ENCODE assay signal across 19 cellular contexts in the genomic region with DNA sequence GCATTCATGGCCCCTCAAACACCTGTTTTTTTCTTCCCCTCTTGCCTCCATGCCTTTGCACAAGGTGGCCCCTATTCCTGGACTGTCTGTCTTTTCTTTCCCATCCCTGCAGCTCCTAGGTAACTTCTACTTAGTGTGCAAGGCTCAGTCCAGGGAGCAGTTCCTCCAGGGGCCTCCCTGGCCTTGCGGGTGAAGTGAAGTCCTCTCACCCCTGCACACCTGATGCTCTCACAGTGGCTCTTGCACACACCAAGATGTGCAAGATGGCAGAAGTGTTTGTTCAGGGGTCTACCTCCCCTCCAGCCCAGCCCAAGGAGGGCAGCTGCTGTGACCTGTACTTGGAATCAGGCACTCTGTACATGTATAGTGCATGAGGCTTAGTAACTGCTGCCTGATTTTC.
A peak's percentile ranks its signal among the peaks of the same experiment; 100 is the strongest.
DNase-seq lines count a peak whose midpoint lies in the region; ATAC-seq, FAIRE-seq and TF ChIP-seq lines count a peak whose summit lies in the region.
"Had no signal": no experiment of that assay in that cellular context is flagged by ENCODE, and none has a peak within 500 bp of the region (broad histone marks: within the 10 kb centered on the region; RNA-seq: fewer than 3 reads in every experiment).

No MANE protein-coding gene starts in this region.

- H3K79me2 ChIP-seq in neural progenitor cell (ENCODE audit: low read depth): no peaks in the 10 kb centered on the region

- H3K27ac Mint-ChIP-seq in neural progenitor cell: peak overlapping the region; percentile 19
- no peak overlapping the region for H3K27ac Mint-ChIP-seq in activated CD4-positive, alpha-beta memory T cell treated with anti-CD3 and anti-CD28 coated beads, Interleukin-2, amount 10 ng/mL, durations not matched to agents 7 days and 5 days
- H3K27ac Mint-ChIP-seq: CD4-positive, alpha-beta memory T cell had no signal

- CTCF ChIA-PET in activated CD4-positive, alpha-beta memory T cell treated with anti-CD3 and anti-CD28 coated beads, Interleukin-2, amount 10 ng/mL, durations not matched to agents 7 days and 5 days (lab: Charles Lee): no interaction called here

- H3K9me3 ChIP-seq in BLaER1 treated with 17β-estradiol and CSF1 and Interleukin-3, amounts not matched to agents 10 nM and 100 nM (replicated peaks in 1 of 11): peaks cover 0 to 8% (median 0%) of the 10 kb centered on the region in 11 experiments; a peak in 5 of 22 replicates
- no peaks in the 10 kb centered on the region for H3K9me3 ChIP-seq in neural progenitor cell (ENCODE audit: low read depth)

- H3K4me2 ChIP-seq in BLaER1 treated with 17β-estradiol and CSF1 and Interleukin-3, amounts not matched to agents 10 nM and 100 nM: peak overlapping the region in 8 of 11 experiments; percentile 19 to 69 (median 54); a peak in 15 of 22 replicates
- no peak overlapping the region for H3K4me2 ChIP-seq in neural progenitor cell

- no peak overlapping the region for H3K9ac ChIP-seq in BLaER1 treated with 17β-estradiol and CSF1 and Interleukin-3, amounts not matched to agents 10 nM and 100 nM
- H3K9ac ChIP-seq in neural progenitor cell: no peak overlapping the region
- H3K9ac ChIP-seq: GM23248 had no signal

- no peak for DNase-seq in bronchial epithelial cell (ENCODE audit: low read depth)
- DNase-seq in neural progenitor cell (ENCODE audit: low spot score): no peak
- DNase-seq in urothelium cell line (ENCODE audit: low spot score): no peak
- DNase-seq in NCI-H2081 (lab: John Stamatoyannopoulos, UW): no peak
- DNase-seq in activated CD4-positive, alpha-beta memory T cell treated with anti-CD3 and anti-CD28 coated beads, Interleukin-2, amount 10 ng/mL, durations not matched to agents 7 days and 5 days: no peak
- DNase-seq: Calu3; CD4-positive, alpha-beta memory T cell; COR-L47; DMS53; DMS79 treated with DMSO at 0.1 percent for 48 hours; GF-D8; GM23248; H7; HCEC 1CT had no signal

- peaks cover 21% of the 10 kb centered on the region for H3K27me3 Mint-ChIP-seq in neural progenitor cell (ENCODE audit: insufficient read depth, low read depth)
- H3K27me3 Mint-ChIP-seq in activated CD4-positive, alpha-beta memory T cell treated with anti-CD3 and anti-CD28 coated beads, Interleukin-2, amount 10 ng/mL, durations not matched to agents 7 days and 5 days: peaks cover 2% of the 10 kb centered on the region

- H3K36me3 Mint-ChIP-seq in neural progenitor cell: peaks cover 5% of the 10 kb centered on the region
- no peaks in the 10 kb centered on the region for H3K36me3 Mint-ChIP-seq in activated CD4-positive, alpha-beta memory T cell treated with anti-CD3 and anti-CD28 coated beads, Interleukin-2, amount 10 ng/mL, durations not matched to agents 7 days and 5 days (ENCODE audit: low read depth)
- H3K36me3 Mint-ChIP-seq: CD4-positive, alpha-beta memory T cell had no signal

- peaks cover 66% of the 10 kb centered on the region for H3K4me1 Mint-ChIP-seq in neural progenitor cell
- no peaks in the 10 kb centered on the region for H3K4me1 Mint-ChIP-seq in activated CD4-positive, alpha-beta memory T cell treated with anti-CD3 and anti-CD28 coated beads, Interleukin-2, amount 10 ng/mL, durations not matched to agents 7 days and 5 days
- H3K4me1 Mint-ChIP-seq: CD4-positive, alpha-beta memory T cell had no signal

- no peaks in the 10 kb centered on the region for H3K36me3 ChIP-seq in BLaER1 treated with 17β-estradiol and CSF1 and Interleukin-3, amounts not matched to agents 10 nM and 100 nM
- no peaks in the 10 kb centered on the region for H3K36me3 ChIP-seq in bronchial epithelial cell (ENCODE audit: control insufficient read depth, insufficient read depth, low read length)
- no peaks in the 10 kb centered on the region for H3K36me3 ChIP-seq in neural progenitor cell

- FAIRE-seq in bronchial epithelial cell (lab: Jason Lieb, UNC): peak; percentile 55
- FAIRE-seq in urothelium cell line (lab: Jason Lieb, UNC): peak; percentile 67
- FAIRE-seq: GM12892, H1 had no signal

- TF ChIP-seq CTCF in bronchial epithelial cell (IDR thresholded peaks at IDR 0.05; ENCODE audit: insufficient read depth, low read length, severe bottlenecking): no peak
- no peak for TF ChIP-seq CTCF in neural progenitor cell (IDR thresholded peaks at IDR 0.05)

- H3K4me3 Mint-ChIP-seq in neural progenitor cell: no peak overlapping the region
- H3K4me3 Mint-ChIP-seq in activated CD4-positive, alpha-beta memory T cell treated with anti-CD3 and anti-CD28 coated beads, Interleukin-2, amount 10 ng/mL, durations not matched to agents 7 days and 5 days: no peak overlapping the region
- H3K4me3 Mint-ChIP-seq: CD14-positive monocyte; CD4-positive, alpha-beta memory T cell had no signal

- H3F3A ChIP-seq in neural progenitor cell (ENCODE audit: low read depth): no peaks in the 10 kb centered on the region

- H3K27ac ChIP-seq in BLaER1 treated with 17β-estradiol and CSF1 and Interleukin-3, amounts not matched to agents 10 nM and 100 nM: no peak overlapping the region
- no peak overlapping the region for H3K27ac ChIP-seq in neural progenitor cell
- H3K27ac ChIP-seq: GM23248 had no signal

- POLR2A ChIA-PET in activated CD4-positive, alpha-beta memory T cell treated with anti-CD3 and anti-CD28 coated beads, Interleukin-2, amount 10 ng/mL, durations not matched to agents 7 days and 5 days (lab: Charles Lee): no interaction called here

- ATAC-seq in HG03520 (IDR thresholded peaks at IDR 0.05; ENCODE audit: unreplicated experiment): no peak

- H3K27me3 ChIP-seq in BLaER1 treated with 17β-estradiol and CSF1 and Interleukin-3, amounts not matched to agents 10 nM and 100 nM: no peaks in the 10 kb centered on the region
- H3K27me3 ChIP-seq in bronchial epithelial cell (ENCODE audit: control insufficient read depth, insufficient read depth, low read length) (no peaks in the 10 kb centered on the region), neural progenitor cell (no peaks in the 10 kb centered on the region)

- H3K9me3 Mint-ChIP-seq in neural progenitor cell: peaks cover 8% of the 10 kb centered on the region
- H3K9me3 Mint-ChIP-seq in activated CD4-positive, alpha-beta memory T cell treated with anti-CD3 and anti-CD28 coated beads, Interleukin-2, amount 10 ng/mL, durations not matched to agents 7 days and 5 days: no peaks in the 10 kb centered on the region

- H3K4me3 ChIP-seq in BLaER1 treated with 17β-estradiol and CSF1 and Interleukin-3, amounts not matched to agents 10 nM and 100 nM: no peak overlapping the region
- no peak overlapping the region for H3K4me3 ChIP-seq in bronchial epithelial cell (ENCODE audit: low read depth, low read length)
- H3K4me3 ChIP-seq in neural progenitor cell: no peak overlapping the region
- H3K4me3 ChIP-seq: GM23248 had no signal

- no peak overlapping the region for H2AFZ ChIP-seq in neural progenitor cell (replicated peaks)
- H2AFZ ChIP-seq: GM23248 had no signal

- H3K4me1 ChIP-seq in BLaER1 treated with 17β-estradiol and CSF1 and Interleukin-3, amounts not matched to agents 10 nM and 100 nM: peaks cover 20 to 58% (median 52%) of the 10 kb centered on the region in 10 experiments
- H3K4me1 ChIP-seq in neural progenitor cell: no peaks in the 10 kb centered on the region

- H4K20me1 ChIP-seq in BLaER1 treated with 17β-estradiol and CSF1 and Interleukin-3, amounts not matched to agents 10 nM and 100 nM: no peaks in the 10 kb centered on the region
- no peaks in the 10 kb centered on the region for H4K20me1 ChIP-seq in neural progenitor cell (ENCODE audit: low read depth)
